Comparison of ENCODE assay signal across 1 cellular context in genomic region chr7:151313857-151314256, GRCh38.
A peak's percentile ranks its signal among the peaks of the same experiment; 100 is the strongest.
TF ChIP-seq lines count a peak whose summit lies in the region.

No MANE protein-coding gene starts in this region.

TF ChIP-seq in GM12878, 131 proteins besides CTCF, POLR2A, EP300 and RAD21 (continued from another document):
- TF ChIP-seq, protein P1, sequence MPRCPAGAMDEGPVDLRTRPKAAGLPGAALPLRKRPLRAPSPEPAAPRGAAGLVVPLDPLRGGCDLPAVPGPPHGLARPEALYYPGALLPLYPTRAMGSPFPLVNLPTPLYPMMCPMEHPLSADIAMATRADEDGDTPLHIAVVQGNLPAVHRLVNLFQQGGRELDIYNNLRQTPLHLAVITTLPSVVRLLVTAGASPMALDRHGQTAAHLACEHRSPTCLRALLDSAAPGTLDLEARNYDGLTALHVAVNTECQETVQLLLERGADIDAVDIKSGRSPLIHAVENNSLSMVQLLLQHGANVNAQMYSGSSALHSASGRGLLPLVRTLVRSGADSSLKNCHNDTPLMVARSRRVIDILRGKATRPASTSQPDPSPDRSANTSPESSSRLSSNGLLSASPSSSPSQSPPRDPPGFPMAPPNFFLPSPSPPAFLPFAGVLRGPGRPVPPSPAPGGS (IDR thresholded peaks at IDR 0.05; ENCODE audit: borderline replicate concordance, insufficient read depth, low read depth, low read length, poor library complexity, severe bottlenecking), result peak; percentile 89
TF ChIP-seq in GM12878: peak in this region for 2.
